Comparison of ENCODE assay signal across 8 cellular contexts in genomic region chr4:10180927-10181744, GRCh38.
DNase-seq lines count a peak whose midpoint lies in the region; ATAC-seq and TF ChIP-seq lines count a peak whose summit lies in the region.

No MANE protein-coding gene starts in this region.

- H3K4me3 ChIP-seq in ACC112 (ENCODE audit: low read depth, low read length) (peak overlapping the region; percentile 2; the same call in 1 of the 2 replicates), RWPE2 (ENCODE audit: severe bottlenecking) (no peak overlapping the region), tibial artery (no peak overlapping the region)

- no peaks in the 10 kb centered on the region for H3K79me2 ChIP-seq in ACC112 (ENCODE audit: control insufficient read depth, insufficient read depth, low read length, unreplicated experiment)

- DNase-seq in RWPE2 (ENCODE audit: low spot score) (no peak), left ventricle myocardium superior (no peak), tibial artery (no peak), NCI-H69 (lab: John Stamatoyannopoulos, UW) (no peak), NCI-H82 treated with DMSO at 0.1 percent for 48 hours (lab: John Stamatoyannopoulos, UW; ENCODE audit: unreplicated experiment) (no peak)

- no peak for TF ChIP-seq CTCF in RWPE2 (IDR thresholded peaks at IDR 0.05; ENCODE audit: poor library complexity, severe bottlenecking)
- TF ChIP-seq CTCF in tibial artery (IDR thresholded peaks at IDR 0.05) = no peak

- H3K36me3 ChIP-seq in ACC112 (ENCODE audit: insufficient read depth, low read length) = no peaks in the 10 kb centered on the region
- H3K36me3 ChIP-seq in RWPE2 (ENCODE audit: low read depth) = no peaks in the 10 kb centered on the region
- no peaks in the 10 kb centered on the region for H3K36me3 ChIP-seq in tibial artery

- peak overlapping the region; percentile 88 for H3K27ac ChIP-seq in ACC112 (ENCODE audit: low read depth, low read length)
- peak overlapping the region; percentile 42 for H3K27ac ChIP-seq in RWPE2 (ENCODE audit: poor library complexity, severe bottlenecking)
- H3K27ac ChIP-seq in tibial artery = no peak overlapping the region

- intact Hi-C loops in left ventricle myocardium superior (cut with micrococcal nuclease) (no loop called here), tibial artery (cut with DNase I; ENCODE audit: low total_unique reads) (no loop called here)

- no peaks in the 10 kb centered on the region for H3K9me3 ChIP-seq in RWPE2 (ENCODE audit: severe bottlenecking)
- H3K9me3 ChIP-seq in tibial artery = no peaks in the 10 kb centered on the region

- peak overlapping the region; percentile 56 for H2AFZ ChIP-seq in ACC112 (ENCODE audit: low read length, unreplicated experiment)

- ATAC-seq in GM18867 (IDR thresholded peaks at IDR 0.05; ENCODE audit: unreplicated experiment) (peak; percentile 97), HG03045 (IDR thresholded peaks at IDR 0.05; ENCODE audit: unreplicated experiment) (peak; percentile 74), RWPE2 (ENCODE audit: low read depth) (peak; percentile 79), left ventricle myocardium superior (peak; percentile 7)

- no peaks in the 10 kb centered on the region for H3K27me3 ChIP-seq in ACC112 (ENCODE audit: insufficient read depth, low read length)
- no peaks in the 10 kb centered on the region for H3K27me3 ChIP-seq in RWPE2 (ENCODE audit: insufficient read depth, poor library complexity, severe bottlenecking)
- no peaks in the 10 kb centered on the region for H3K27me3 ChIP-seq in tibial artery

- H3K4me1 ChIP-seq in ACC112 (ENCODE audit: control insufficient read depth, insufficient read depth, low read length, unreplicated experiment) (peaks cover 43% of the 10 kb centered on the region), RWPE2 (ENCODE audit: insufficient read depth, poor library complexity, severe bottlenecking) (peaks cover 7% of the 10 kb centered on the region), tibial artery (no peaks in the 10 kb centered on the region)

Comparison
In these comparisons a context has a peak if more than half of its experiments do, and no peak if none do; other contexts are left out.
1. H3K27ac ChIP-seq: peak in ACC112 (single experiment) and RWPE2 (single experiment); none in tibial artery (0 of 2).
2. ATAC-seq: peak in every context shown above with its lines; median percentile 97 in GM18867; 79 in RWPE2; 74 in HG03045; 7 in left ventricle myocardium superior.